1 cellular context compared by ENCODE assay signal in the genomic region with DNA sequence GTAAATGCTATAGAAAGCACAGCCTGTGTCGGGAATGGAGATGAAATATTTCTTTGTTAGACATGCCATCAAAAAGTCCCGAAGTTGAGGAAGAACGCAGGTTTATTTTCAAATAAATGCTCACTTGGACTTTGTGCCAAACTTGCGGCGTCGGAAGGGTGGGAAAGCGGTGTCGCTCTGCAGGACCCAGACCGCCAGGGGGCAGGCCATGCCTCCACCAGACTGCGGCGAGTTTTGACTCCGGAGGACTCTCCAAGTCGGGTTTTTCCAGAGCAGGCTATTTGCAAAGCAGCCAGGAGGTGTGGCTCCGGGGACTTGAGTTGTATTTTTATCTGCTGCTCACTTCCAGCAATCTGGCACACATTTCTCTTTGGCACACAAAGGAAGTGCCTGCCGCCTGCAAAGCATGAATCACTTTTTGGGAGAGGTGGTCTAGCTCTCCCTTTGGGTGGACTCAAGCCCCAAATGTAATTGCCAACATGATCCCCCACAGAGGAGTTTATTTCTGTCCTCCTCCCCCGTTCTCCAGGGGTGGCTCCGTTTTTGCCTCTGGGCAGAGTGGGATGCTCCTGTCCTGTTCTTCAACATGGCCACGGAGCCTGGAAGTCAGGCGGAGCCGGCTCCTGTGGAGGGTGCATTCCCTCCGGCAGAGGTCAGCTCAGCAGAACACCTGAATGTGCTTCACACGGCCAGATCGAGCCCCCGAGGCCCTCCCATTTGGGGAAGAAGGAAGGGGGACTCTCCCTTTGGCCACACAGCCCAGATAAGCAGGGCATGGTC.
A peak's percentile ranks its signal among the peaks of the same experiment; 100 is the strongest.
TF ChIP-seq lines count a peak whose summit lies in the region.

No MANE protein-coding gene starts in this region.

TF ChIP-seq in HEK293, 187 proteins besides CTCF, POLR2A, EP300 and RAD21 (continued from another document):
- TF ChIP-seq GLI4 (tag by site-specific recombination; IDR thresholded peaks at IDR 0.05) (no peak), ZBTB1 (tag by site-specific recombination; IDR thresholded peaks at IDR 0.05) (no peak), ZNF830 (tag by site-specific recombination; IDR thresholded peaks at IDR 0.05; ENCODE audit: low read depth) (no peak), ZNF114 (tag by site-specific recombination; IDR thresholded peaks at IDR 0.05) (no peak), ZNF792 (tag by site-specific recombination; IDR thresholded peaks at IDR 0.05) (no peak), ZSCAN30 (tag by site-specific recombination; IDR thresholded peaks at IDR 0.05) (no peak), ZNF670 (tag by site-specific recombination; IDR thresholded peaks at IDR 0.05; ENCODE audit: low read depth) (no peak), ZNF24 (tag by site-specific recombination; IDR thresholded peaks at IDR 0.05) (no peak), ZFP3 (tag by site-specific recombination; IDR thresholded peaks at IDR 0.05; ENCODE audit: low read depth) (no peak), ZNF146 (tag by site-specific recombination; IDR thresholded peaks at IDR 0.05) (no peak), ZNF654 (tag by site-specific recombination; IDR thresholded peaks at IDR 0.05; ENCODE audit: low read depth) (peak; percentile 46), ZNF473 (tag by site-specific recombination; IDR thresholded peaks at IDR 0.05) (no peak), ZNF174 (tag by site-specific recombination; IDR thresholded peaks at IDR 0.05) (no peak), ZEB2 (tag by site-specific recombination; IDR thresholded peaks at IDR 0.05) (no peak), ZSCAN16 (tag by site-specific recombination; IDR thresholded peaks at IDR 0.05) (no peak), ZNF521 (tag by site-specific recombination; IDR thresholded peaks at IDR 0.05) (no peak), RBAK (tag by site-specific recombination; IDR thresholded peaks at IDR 0.05) (no peak), OSR2 (tag by site-specific recombination; IDR thresholded peaks at IDR 0.05) (no peak), ZNF239 (tag by site-specific recombination; IDR thresholded peaks at IDR 0.05) (no peak), ZNF664 (tag by site-specific recombination; IDR thresholded peaks at IDR 0.05) (no peak), ZNF600 (tag by site-specific recombination; IDR thresholded peaks at IDR 0.05) (no peak), ZNF16 (tag by site-specific recombination; IDR thresholded peaks at IDR 0.05; ENCODE audit: low read depth) (no peak), ZNF335 (tag by site-specific recombination; conservative IDR thresholded peaks at IDR 0.05) (peak; percentile 90)
- TF ChIP-seq, protein P1, sequence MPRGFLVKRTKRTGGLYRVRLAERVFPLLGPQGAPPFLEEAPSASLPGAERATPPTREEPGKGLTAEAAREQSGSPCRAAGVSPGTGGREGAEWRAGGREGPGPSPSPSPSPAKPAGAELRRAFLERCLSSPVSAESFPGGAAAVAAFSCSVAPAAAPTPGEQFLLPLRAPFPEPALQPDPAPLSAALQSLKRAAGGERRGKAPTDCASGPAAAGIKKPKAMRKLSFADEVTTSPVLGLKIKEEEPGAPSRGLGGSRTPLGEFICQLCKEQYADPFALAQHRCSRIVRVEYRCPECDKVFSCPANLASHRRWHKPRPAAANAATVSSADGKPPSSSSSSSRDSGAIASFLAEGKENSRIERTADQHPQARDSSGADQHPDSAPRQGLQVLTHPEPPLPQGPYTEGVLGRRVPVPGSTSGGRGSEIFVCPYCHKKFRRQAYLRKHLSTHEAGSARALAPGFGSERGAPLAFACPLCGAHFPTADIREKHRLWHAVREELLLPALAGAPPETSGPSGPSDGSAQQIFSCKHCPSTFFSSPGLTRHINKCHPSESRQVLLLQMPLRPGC (tag by site-specific recombination; IDR thresholded peaks at IDR 0.05), result no peak
- TF ChIP-seq, protein P2, sequence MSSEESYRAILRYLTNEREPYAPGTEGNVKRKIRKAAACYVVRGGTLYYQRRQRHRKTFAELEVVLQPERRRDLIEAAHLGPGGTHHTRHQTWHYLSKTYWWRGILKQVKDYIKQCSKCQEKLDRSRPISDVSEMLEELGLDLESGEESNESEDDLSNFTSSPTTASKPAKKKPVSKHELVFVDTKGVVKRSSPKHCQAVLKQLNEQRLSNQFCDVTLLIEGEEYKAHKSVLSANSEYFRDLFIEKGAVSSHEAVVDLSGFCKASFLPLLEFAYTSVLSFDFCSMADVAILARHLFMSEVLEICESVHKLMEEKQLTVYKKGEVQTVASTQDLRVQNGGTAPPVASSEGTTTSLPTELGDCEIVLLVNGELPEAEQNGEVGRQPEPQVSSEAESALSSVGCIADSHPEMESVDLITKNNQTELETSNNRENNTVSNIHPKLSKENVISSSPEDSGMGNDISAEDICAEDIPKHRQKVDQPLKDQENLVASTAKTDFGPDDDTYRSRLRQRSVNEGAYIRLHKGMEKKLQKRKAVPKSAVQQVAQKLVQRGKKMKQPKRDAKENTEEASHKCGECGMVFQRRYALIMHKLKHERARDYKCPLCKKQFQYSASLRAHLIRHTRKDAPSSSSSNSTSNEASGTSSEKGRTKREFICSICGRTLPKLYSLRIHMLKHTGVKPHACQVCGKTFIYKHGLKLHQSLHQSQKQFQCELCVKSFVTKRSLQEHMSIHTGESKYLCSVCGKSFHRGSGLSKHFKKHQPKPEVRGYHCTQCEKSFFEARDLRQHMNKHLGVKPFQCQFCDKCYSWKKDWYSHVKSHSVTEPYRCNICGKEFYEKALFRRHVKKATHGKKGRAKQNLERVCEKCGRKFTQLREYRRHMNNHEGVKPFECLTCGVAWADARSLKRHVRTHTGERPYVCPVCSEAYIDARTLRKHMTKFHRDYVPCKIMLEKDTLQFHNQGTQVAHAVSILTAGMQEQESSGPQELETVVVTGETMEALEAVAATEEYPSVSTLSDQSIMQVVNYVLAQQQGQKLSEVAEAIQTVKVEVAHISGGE (tag by site-specific recombination; conservative IDR thresholded peaks at IDR 0.05; ENCODE audit: low read depth), result no peak
- TF ChIP-seq, protein P3, sequence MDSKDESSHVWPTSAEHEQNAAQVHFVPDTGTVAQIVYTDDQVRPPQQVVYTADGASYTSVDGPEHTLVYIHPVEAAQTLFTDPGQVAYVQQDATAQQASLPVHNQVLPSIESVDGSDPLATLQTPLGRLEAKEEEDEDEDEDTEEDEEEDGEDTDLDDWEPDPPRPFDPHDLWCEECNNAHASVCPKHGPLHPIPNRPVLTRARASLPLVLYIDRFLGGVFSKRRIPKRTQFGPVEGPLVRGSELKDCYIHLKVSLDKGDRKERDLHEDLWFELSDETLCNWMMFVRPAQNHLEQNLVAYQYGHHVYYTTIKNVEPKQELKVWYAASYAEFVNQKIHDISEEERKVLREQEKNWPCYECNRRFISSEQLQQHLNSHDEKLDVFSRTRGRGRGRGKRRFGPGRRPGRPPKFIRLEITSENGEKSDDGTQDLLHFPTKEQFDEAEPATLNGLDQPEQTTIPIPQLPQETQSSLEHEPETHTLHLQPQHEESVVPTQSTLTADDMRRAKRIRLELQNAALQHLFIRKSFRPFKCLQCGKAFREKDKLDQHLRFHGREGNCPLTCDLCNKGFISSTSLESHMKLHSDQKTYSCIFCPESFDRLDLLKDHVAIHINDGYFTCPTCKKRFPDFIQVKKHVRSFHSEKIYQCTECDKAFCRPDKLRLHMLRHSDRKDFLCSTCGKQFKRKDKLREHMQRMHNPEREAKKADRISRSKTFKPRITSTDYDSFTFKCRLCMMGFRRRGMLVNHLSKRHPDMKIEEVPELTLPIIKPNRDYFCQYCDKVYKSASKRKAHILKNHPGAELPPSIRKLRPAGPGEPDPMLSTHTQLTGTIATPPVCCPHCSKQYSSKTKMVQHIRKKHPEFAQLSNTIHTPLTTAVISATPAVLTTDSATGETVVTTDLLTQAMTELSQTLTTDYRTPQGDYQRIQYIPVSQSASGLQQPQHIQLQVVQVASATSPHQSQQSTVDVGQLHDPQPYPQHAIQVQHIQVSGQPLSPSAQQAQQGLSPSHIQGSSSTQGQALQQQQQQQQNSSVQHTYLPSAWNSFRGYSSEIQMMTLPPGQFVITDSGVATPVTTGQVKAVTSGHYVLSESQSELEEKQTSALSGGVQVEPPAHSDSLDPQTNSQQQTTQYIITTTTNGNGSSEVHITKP (tag by site-specific recombination; IDR thresholded peaks at IDR 0.05), result peak; percentile 62
